In genomic region chr3:124115965-124116364, GRCh38 we compare ENCODE assay signal across 20 cellular contexts.
"Had no signal": no experiment of that assay in that cellular context is flagged by ENCODE, and none has a peak within 500 bp of the region (broad histone marks: within the 10 kb centered on the region; RNA-seq: fewer than 3 reads in every experiment).

No MANE protein-coding gene starts in this region.

- H3K4me3 Mint-ChIP-seq: activated B cell treated with CpG ODN at 0.5 μM for 24 hours; activated CD4-positive, alpha-beta memory T cell treated with anti-CD3 and anti-CD28 coated beads, Interleukin-2, amount 10 ng/mL, durations not matched to agents 7 days and 5 days; activated CD8-positive, alpha-beta memory T cell treated with anti-CD3 and anti-CD28 coated beads, Interleukin-2, amount 10 ng/mL, durations not matched to agents 7 days and 5 days; activated naive CD8-positive, alpha-beta T cell treated with anti-CD3 and anti-CD28 coated beads, Interleukin-2, amount 10 ng/mL, durations not matched to agents 7 days and 5 days; effector memory CD8-positive, alpha-beta T cell; naive thymus-derived CD8-positive, alpha-beta T cell; stimulated activated memory B cell treated with anti-CD40 and anti-IgM and Interleukin-4, amounts not matched to agents 10 μg/mL and 1 μg/mL and 100 μg/mL, for 72 hours; T-helper 2 cell treated with Interferon-gamma antibody and Interleukin-4, amounts not matched to agents 5 μg/mL and 100 μg/mL, for 36 hours had no signal

- DNase-seq: activated B cell treated with CpG ODN at 0.5 μM for 24 hours; activated CD4-positive, alpha-beta memory T cell treated with anti-CD3 and anti-CD28 coated beads, Interleukin-2, amount 10 ng/mL, durations not matched to agents 7 days and 5 days; activated CD4-positive, alpha-beta T cell treated with anti-CD3 and anti-CD28 coated beads for 4 hours; activated CD8-positive, alpha-beta memory T cell treated with anti-CD3 and anti-CD28 coated beads, Interleukin-2, amount 10 ng/mL, durations not matched to agents 7 days and 5 days; activated naive CD8-positive, alpha-beta T cell treated with anti-CD3 and anti-CD28 coated beads, Interleukin-2, amount 10 ng/mL, durations not matched to agents 7 days and 5 days; amygdala; body of pancreas; caudate nucleus; effector memory CD8-positive, alpha-beta T cell; esophagus squamous epithelium; foreskin fibroblast; mesendoderm; naive thymus-derived CD8-positive, alpha-beta T cell; ovary; psoas muscle; right lobe of liver; stimulated activated CD4-positive, alpha-beta T cell treated with anti-CD3 and anti-CD28 coated beads, Interleukin-4, amount 100 ng/mL, for 4 hours had no signal

- H3K36me3 Mint-ChIP-seq: activated CD8-positive, alpha-beta memory T cell treated with anti-CD3 and anti-CD28 coated beads, Interleukin-2, amount 10 ng/mL, durations not matched to agents 7 days and 5 days; activated naive CD8-positive, alpha-beta T cell treated with anti-CD3 and anti-CD28 coated beads, Interleukin-2, amount 10 ng/mL, durations not matched to agents 7 days and 5 days; naive thymus-derived CD8-positive, alpha-beta T cell; stimulated activated memory B cell treated with anti-CD40 and anti-IgM and Interleukin-4, amounts not matched to agents 10 μg/mL and 1 μg/mL and 100 μg/mL, for 72 hours had no signal

- H3K9me3 Mint-ChIP-seq: activated B cell treated with CpG ODN at 0.5 μM for 24 hours; activated CD4-positive, alpha-beta memory T cell treated with anti-CD3 and anti-CD28 coated beads, Interleukin-2, amount 10 ng/mL, durations not matched to agents 7 days and 5 days; activated naive CD8-positive, alpha-beta T cell treated with anti-CD3 and anti-CD28 coated beads, Interleukin-2, amount 10 ng/mL, durations not matched to agents 7 days and 5 days; effector memory CD8-positive, alpha-beta T cell; stimulated activated memory B cell treated with anti-CD40 and anti-IgM and Interleukin-4, amounts not matched to agents 10 μg/mL and 1 μg/mL and 100 μg/mL, for 72 hours; T-helper 2 cell treated with Interferon-gamma antibody and Interleukin-4, amounts not matched to agents 5 μg/mL and 100 μg/mL, for 36 hours had no signal

- H3K36me3 ChIP-seq: esophagus squamous epithelium, ovary, right lobe of liver had no signal

- H3K4me1 Mint-ChIP-seq: activated B cell treated with CpG ODN at 0.5 μM for 24 hours; activated CD4-positive, alpha-beta memory T cell treated with anti-CD3 and anti-CD28 coated beads, Interleukin-2, amount 10 ng/mL, durations not matched to agents 7 days and 5 days; activated CD8-positive, alpha-beta memory T cell treated with anti-CD3 and anti-CD28 coated beads, Interleukin-2, amount 10 ng/mL, durations not matched to agents 7 days and 5 days; activated naive CD8-positive, alpha-beta T cell treated with anti-CD3 and anti-CD28 coated beads, Interleukin-2, amount 10 ng/mL, durations not matched to agents 7 days and 5 days; naive thymus-derived CD8-positive, alpha-beta T cell; stimulated activated memory B cell treated with anti-CD40 and anti-IgM and Interleukin-4, amounts not matched to agents 10 μg/mL and 1 μg/mL and 100 μg/mL, for 72 hours had no signal

- H3K9me3 ChIP-seq: body of pancreas, esophagus squamous epithelium, ovary, psoas muscle had no signal

- H3K27ac ChIP-seq: body of pancreas, esophagus squamous epithelium, ovary, psoas muscle, right lobe of liver had no signal

- H3K4me3 ChIP-seq: body of pancreas, esophagus squamous epithelium, ovary, psoas muscle, right lobe of liver, smooth muscle cell had no signal

- H3K27me3 ChIP-seq: body of pancreas, esophagus squamous epithelium, ovary, right lobe of liver had no signal

- H3K4me1 ChIP-seq: body of pancreas, right lobe of liver had no signal

- H3K27ac Mint-ChIP-seq: activated B cell treated with CpG ODN at 0.5 μM for 24 hours; activated CD4-positive, alpha-beta memory T cell treated with anti-CD3 and anti-CD28 coated beads, Interleukin-2, amount 10 ng/mL, durations not matched to agents 7 days and 5 days; activated CD8-positive, alpha-beta memory T cell treated with anti-CD3 and anti-CD28 coated beads, Interleukin-2, amount 10 ng/mL, durations not matched to agents 7 days and 5 days; activated naive CD8-positive, alpha-beta T cell treated with anti-CD3 and anti-CD28 coated beads, Interleukin-2, amount 10 ng/mL, durations not matched to agents 7 days and 5 days; effector memory CD8-positive, alpha-beta T cell; naive thymus-derived CD8-positive, alpha-beta T cell; stimulated activated memory B cell treated with anti-CD40 and anti-IgM and Interleukin-4, amounts not matched to agents 10 μg/mL and 1 μg/mL and 100 μg/mL, for 72 hours; T-helper 2 cell treated with Interferon-gamma antibody and Interleukin-4, amounts not matched to agents 5 μg/mL and 100 μg/mL, for 36 hours had no signal

- H3K27me3 Mint-ChIP-seq: activated CD8-positive, alpha-beta memory T cell treated with anti-CD3 and anti-CD28 coated beads, Interleukin-2, amount 10 ng/mL, durations not matched to agents 7 days and 5 days had no signal

- ATAC-seq: activated CD8-positive, alpha-beta memory T cell treated with anti-CD3 and anti-CD28 coated beads, Interleukin-2, amount 10 ng/mL, durations not matched to agents 7 days and 5 days; body of pancreas; effector memory CD8-positive, alpha-beta T cell; naive thymus-derived CD8-positive, alpha-beta T cell; stimulated activated memory B cell treated with anti-CD40 and anti-IgM and Interleukin-4, amounts not matched to agents 10 μg/mL and 1 μg/mL and 100 μg/mL, for 72 hours had no signal
